Comparison of ENCODE assay signal across 29 cellular contexts in genomic region chr12:88219861-88220260, GRCh38.
"Had no signal": no experiment of that assay in that cellular context is flagged by ENCODE, and none has a peak within 500 bp of the region (broad histone marks: within the 10 kb centered on the region; RNA-seq: fewer than 3 reads in every experiment).

No MANE protein-coding gene starts in this region.

- ATAC-seq: effector memory CD8-positive, alpha-beta T cell; esophagus mucosa; foreskin keratinocyte; gastrocnemius medialis; gastroesophageal sphincter; heart left ventricle; heart right ventricle had no signal

- H3K36me3 ChIP-seq: colonic mucosa, esophagus muscularis mucosa, esophagus squamous epithelium, gastrocnemius medialis, gastroesophageal sphincter, heart left ventricle, heart right ventricle had no signal

- H3K4me3 ChIP-seq: colonic mucosa, coronary artery, dorsolateral prefrontal cortex, esophagus muscularis mucosa, esophagus squamous epithelium, gastrocnemius medialis, gastroesophageal sphincter, heart left ventricle, heart right ventricle had no signal

- FAIRE-seq: colon, endometrium, endothelial cell of umbilical vein, frontal cortex had no signal

- H3K27me3 ChIP-seq: colonic mucosa, dorsolateral prefrontal cortex, esophagus muscularis mucosa, esophagus squamous epithelium, foreskin keratinocyte, gastrocnemius medialis, gastroesophageal sphincter, heart left ventricle, heart right ventricle had no signal

- H3K27me3 Mint-ChIP-seq: dendritic cell treated with granulocyte-macrophage colony-stimulating factor and Interleukin-4, amounts not matched to agents 40 ng/mL and 50 ng/mL, for 4 days; effector memory CD8-positive, alpha-beta T cell had no signal

- H3K27ac ChIP-seq: colonic mucosa, coronary artery, dorsolateral prefrontal cortex, epithelial cell of prostate, esophagus muscularis mucosa, esophagus squamous epithelium, foreskin keratinocyte, gastrocnemius medialis, gastroesophageal sphincter, heart left ventricle, heart right ventricle had no signal

- H3K4me1 ChIP-seq: colonic mucosa, esophagus muscularis mucosa, esophagus squamous epithelium, foreskin keratinocyte, gastrocnemius medialis, gastroesophageal sphincter, heart left ventricle, heart right ventricle had no signal

- H3K4me1 Mint-ChIP-seq: endodermal cell had no signal

- H3K4me3 Mint-ChIP-seq: dendritic cell treated with granulocyte-macrophage colony-stimulating factor and Interleukin-4, amounts not matched to agents 40 ng/mL and 50 ng/mL, for 4 days; effector memory CD8-positive, alpha-beta T cell; endodermal cell had no signal

- H3K27ac Mint-ChIP-seq: dendritic cell treated with granulocyte-macrophage colony-stimulating factor and Interleukin-4, amounts not matched to agents 40 ng/mL and 50 ng/mL, for 4 days; effector memory CD8-positive, alpha-beta T cell; endodermal cell had no signal

- DNase-seq: colonic mucosa; cortex of kidney; dermis blood vessel endothelial cell; dorsolateral prefrontal cortex; effector CD4-positive, alpha-beta T cell; effector CD8-positive, alpha-beta T cell; effector memory CD4-positive, alpha-beta T cell; effector memory CD8-positive, alpha-beta T cell; endodermal cell; erythroblast; esophagus squamous epithelium; foreskin fibroblast; foreskin keratinocyte; foreskin melanocyte; gastrocnemius medialis; glutamatergic neuron; head of caudate nucleus; heart left ventricle; heart right ventricle had no signal

- H3K9me3 ChIP-seq: colonic mucosa, gastrocnemius medialis had no signal
